Comparison of ENCODE assay signal across 11 cellular contexts in genomic region chr19:41377977-41378707, GRCh38. TPM values are rescaled to one million over a fixed set of nuclear protein-coding genes. Genes with fewer than 3 reads are reported as not detected.
A peak's percentile ranks its signal among the peaks of the same experiment; 100 is the strongest.
DNase-seq lines count a peak whose midpoint lies in the region; ATAC-seq and TF ChIP-seq lines count a peak whose summit lies in the region.
"Had no signal": no experiment of that assay in that cellular context is flagged by ENCODE, and none has a peak within 500 bp of the region (broad histone marks: within the 10 kb centered on the region; RNA-seq: fewer than 3 reads in every experiment).

No MANE protein-coding gene starts in this region.

- ATAC-seq in CD4-positive, CD25-positive, alpha-beta regulatory T cell (ENCODE audit: low read depth in 2 of 2): no peak
- no peak for ATAC-seq in GM19023 (IDR thresholded peaks at IDR 0.05; ENCODE audit: unreplicated experiment)
- ATAC-seq: Right ventricle myocardium inferior had no signal

- peak overlapping the region in 2 of 3 donors; percentile 17 to 89 for H3K27ac Mint-ChIP-seq in CD4-positive, CD25-positive, alpha-beta regulatory T cell

- no peaks in the 10 kb centered on the region for H3K9me3 Mint-ChIP-seq in CD4-positive, CD25-positive, alpha-beta regulatory T cell
- H3K9me3 Mint-ChIP-seq: immature natural killer cell had no signal

- H3K36me3 Mint-ChIP-seq in CD4-positive, CD25-positive, alpha-beta regulatory T cell: peaks cover 11% of the 10 kb centered on the region

- H3K27me3 Mint-ChIP-seq in CD4-positive, CD25-positive, alpha-beta regulatory T cell: no peaks in the 10 kb centered on the region

- no peaks in the 10 kb centered on the region for H3K27me3 ChIP-seq in CD4-positive, CD25-positive, alpha-beta regulatory T cell (ENCODE audit: control insufficient read depth, insufficient read depth, low read length)
- H3K27me3 ChIP-seq in kidney epithelial cell (ENCODE audit: control insufficient read depth, insufficient read depth, low read length): no peaks in the 10 kb centered on the region
- H3K27me3 ChIP-seq: adrenal gland had no signal

- peak; percentile 36 for TF ChIP-seq CTCF in kidney epithelial cell (IDR thresholded peaks at IDR 0.05; ENCODE audit: insufficient read depth, low read length, poor library complexity, severe bottlenecking)

- no peak for DNase-seq in CD4-positive, CD25-positive, alpha-beta regulatory T cell
- DNase-seq in GM19238 (ENCODE audit: insufficient read length, low spot score) (peak; percentile 77), NCI-H524 treated with DMSO at 0.1 percent for 48 hours (lab: John Stamatoyannopoulos, UW) (peak; percentile 15), kidney epithelial cell (ENCODE audit: low read depth) (no peak), AG08395 (ENCODE audit: low spot score) (no peak), NOMO-1 (lab: John Stamatoyannopoulos, UW; ENCODE audit: unreplicated experiment in 2 of 2) (no peak), NCI-H226 (no peak)
- DNase-seq: immature natural killer cell had no signal

- no peak overlapping the region for H3K4me3 ChIP-seq in CD4-positive, CD25-positive, alpha-beta regulatory T cell (ENCODE audit: low read depth, low read length)
- no peak overlapping the region for H3K4me3 ChIP-seq in kidney epithelial cell (ENCODE audit: low read depth, low read length)
- H3K4me3 ChIP-seq: adrenal gland had no signal

- no peak overlapping the region for H3K27ac ChIP-seq in CD4-positive, CD25-positive, alpha-beta regulatory T cell (ENCODE audit: insufficient read depth, low read length, poor library complexity, severe bottlenecking)

- H3K4me1 ChIP-seq in CD4-positive, CD25-positive, alpha-beta regulatory T cell (ENCODE audit: control insufficient read depth, insufficient read depth, low read length, poor library complexity, severe bottlenecking): peaks cover 13% of the 10 kb centered on the region

- H3K4me3 Mint-ChIP-seq in CD4-positive, CD25-positive, alpha-beta regulatory T cell: peak overlapping the region in 1 of 4 donors; percentile 50

- H3K9me3 ChIP-seq in CD4-positive, CD25-positive, alpha-beta regulatory T cell (ENCODE audit: control insufficient read depth in 2 of 2, low read length in 2 of 2): no peaks in the 10 kb centered on the region
- H3K9me3 ChIP-seq: adrenal gland had no signal

- peaks cover 0 to 18% (median 6%) of the 10 kb centered on the region in 4 donors for H3K4me1 Mint-ChIP-seq in CD4-positive, CD25-positive, alpha-beta regulatory T cell

- no peaks in the 10 kb centered on the region for H3K36me3 ChIP-seq in CD4-positive, CD25-positive, alpha-beta regulatory T cell (ENCODE audit: control insufficient read depth, insufficient read depth, low read length)
- H3K36me3 ChIP-seq in kidney epithelial cell (ENCODE audit: control insufficient read depth, insufficient read depth, low read length): no peaks in the 10 kb centered on the region
- H3K36me3 ChIP-seq: adrenal gland had no signal

RNA-seq across cellular contexts. Expression of gene TMEM91, which starts 1.8 kb away (rescaled TPM):
- 12.4 TPM for total RNA-seq in CD4-positive, CD25-positive, alpha-beta regulatory T cell
- polyA plus RNA-seq in CD4-positive, CD25-positive, alpha-beta regulatory T cell: 1 to 10 TPM; 2.0 to 7.5 (median 4.0) TPM
- total RNA-seq in kidney epithelial cell: 1.6 and 4.6 TPM in 2 replicates

RNA-seq across cellular contexts. Expression of gene B9D2, which starts 14.2 kb away (rescaled TPM):
- 22.3 TPM for total RNA-seq in CD4-positive, CD25-positive, alpha-beta regulatory T cell
- 10 to 100 TPM; 23.9 to 28.4 (median 24.3) TPM for polyA plus RNA-seq in CD4-positive, CD25-positive, alpha-beta regulatory T cell
- total RNA-seq in kidney epithelial cell: 4.5 and 5.7 TPM in 2 replicates

RNA-seq across cellular contexts. Expression of gene EXOSC5, which starts 19.0 kb away (rescaled TPM):
- 13.9 TPM for total RNA-seq in CD4-positive, CD25-positive, alpha-beta regulatory T cell
- polyA plus RNA-seq in CD4-positive, CD25-positive, alpha-beta regulatory T cell: 10 to 100 TPM; 46.1 to 65.3 (median 58.6) TPM
- total RNA-seq in kidney epithelial cell: 27.0 and 31.6 TPM in 2 replicates

RNA-seq across cellular contexts. Expression of gene BCKDHA, which starts 19.5 kb away (rescaled TPM):
- total RNA-seq in CD4-positive, CD25-positive, alpha-beta regulatory T cell: 14.3 TPM
- polyA plus RNA-seq in CD4-positive, CD25-positive, alpha-beta regulatory T cell: 10 to 100 TPM; 55.8 to 66.0 (median 61.9) TPM
- 49.5 and 51.5 TPM in 2 replicates for total RNA-seq in kidney epithelial cell

RNA-seq across cellular contexts. Expression of gene TGFB1, which starts 24.4 kb away (rescaled TPM):
- total RNA-seq in CD4-positive, CD25-positive, alpha-beta regulatory T cell: 414 TPM
- polyA plus RNA-seq in CD4-positive, CD25-positive, alpha-beta regulatory T cell: 10 to 100 TPM; 31.6 to 51.8 (median 46.9) TPM
- total RNA-seq in kidney epithelial cell: 25.7 and 35.2 TPM in 2 replicates

Comparison
In these comparisons a context has a peak if more than half of its experiments do, and no peak if none do; other contexts are left out.
1. DNase-seq: peak in GM19238 (single experiment) and NCI-H524 treated with DMSO at 0.1 percent for 48 hours (single experiment); none in CD4-positive, CD25-positive, alpha-beta regulatory T cell (0 of 3), kidney epithelial cell (single experiment), AG08395 (single experiment), NOMO-1 (0 of 2) and NCI-H226 (single experiment).